Comparison of ENCODE assay signal across 1 cellular context in the genomic region with DNA sequence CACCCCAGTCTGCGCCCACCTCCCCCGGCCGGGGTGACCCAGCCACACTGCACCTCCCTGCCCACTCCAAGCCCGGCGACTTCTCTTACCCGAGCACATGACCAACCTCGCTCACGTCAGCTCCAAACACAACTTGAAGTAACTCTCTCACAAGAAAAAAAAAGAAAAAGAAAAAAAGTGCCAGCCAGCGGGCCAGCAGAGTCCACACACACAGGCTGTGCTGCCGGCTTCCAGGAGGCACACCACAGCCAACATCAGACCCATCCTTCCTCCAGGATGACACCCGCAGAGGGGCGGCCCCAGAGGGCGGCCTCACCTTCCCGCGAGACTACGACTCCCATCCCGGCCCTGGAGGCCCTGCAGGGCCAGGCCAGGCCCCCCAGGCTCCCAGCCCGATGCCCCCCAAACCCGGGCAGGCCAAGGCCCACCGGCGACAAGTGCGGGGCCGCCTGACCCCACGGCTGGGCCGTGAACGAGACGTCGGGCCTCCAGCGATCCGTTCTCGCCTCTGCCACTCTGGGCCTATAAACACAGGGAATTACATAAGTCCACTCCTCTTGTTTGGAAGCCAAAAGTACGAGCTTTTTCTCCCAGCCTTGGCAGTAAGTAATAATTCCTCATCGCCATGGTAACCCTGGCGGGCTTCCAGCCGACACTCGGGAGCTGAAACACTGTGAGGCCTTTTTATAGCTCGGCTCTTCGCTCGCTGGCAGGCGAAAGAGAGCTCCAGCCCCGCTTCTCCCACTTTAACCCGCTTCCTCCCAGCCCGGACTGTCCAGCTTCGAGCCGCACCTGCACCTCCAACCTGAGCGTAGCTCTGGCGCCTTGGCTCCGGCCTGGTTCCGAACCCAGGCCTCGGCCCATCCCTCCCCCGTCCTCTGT.
TF ChIP-seq lines count a peak whose summit lies in the region.

No MANE protein-coding gene starts in this region.

TF ChIP-seq in HepG2, 621 proteins besides CTCF, POLR2A, EP300 and RAD21 (continued from another document and continues in another):
- TF ChIP-seq BRD4 (CRISPR knock-in tag; IDR thresholded peaks at IDR 0.05) (0 out of 2 replicates have a peak, but pooled peaks have one; percentile 56), ZNF547 (CRISPR knock-in tag; IDR thresholded peaks at IDR 0.05) (peak; percentile 78), SRSF1 (optimal IDR thresholded peaks at IDR 0.05; ENCODE audit: low read depth, low read length) (peak; percentile 43), AGO1 (IDR thresholded peaks at IDR 0.05; ENCODE audit: low read depth, low read length, poor library complexity, severe bottlenecking) (peak; percentile 33), ZNF747 (CRISPR knock-in tag; IDR thresholded peaks at IDR 0.05; ENCODE audit: borderline replicate concordance) (0 out of 2 replicates have a peak, but pooled peaks have one; percentile 65), SATB2 (CRISPR knock-in tag; IDR thresholded peaks at IDR 0.05) (0 out of 2 replicates have a peak, but pooled peaks have one; percentile 29), GABPB1 (CRISPR knock-in tag; IDR thresholded peaks at IDR 0.05) (peak; percentile 68), ZNF850 (CRISPR knock-in tag; conservative IDR thresholded peaks at IDR 0.05) (peak; percentile 36; the same call in 1 of the 2 replicates), KDM2A (CRISPR knock-in tag; IDR thresholded peaks at IDR 0.05; ENCODE audit: borderline replicate concordance, low read depth) (peak; percentile 49; the same call in 1 of the 2 replicates), ONECUT2 (CRISPR knock-in tag; IDR thresholded peaks at IDR 0.05) (no peak), FOXO1 (CRISPR knock-in tag; IDR thresholded peaks at IDR 0.05) (peak; percentile 36; the same call in 1 of the 2 replicates), ZNF607 (CRISPR knock-in tag; IDR thresholded peaks at IDR 0.05; ENCODE audit: borderline replicate concordance) (peak; percentile 39; the same call in 1 of the 2 replicates), GATAD2A (CRISPR knock-in tag; IDR thresholded peaks at IDR 0.05) (0 out of 2 replicates have a peak, but pooled peaks have one; percentile 16), ZNF451 (CRISPR knock-in tag; IDR thresholded peaks at IDR 0.05) (0 out of 2 replicates have a peak, but pooled peaks have one; percentile 55), MTA1 (CRISPR knock-in tag; IDR thresholded peaks at IDR 0.05; ENCODE audit: borderline replicate concordance) (peak; percentile 56; the same call in 1 of the 2 replicates), ARNTL (CRISPR knock-in tag; IDR thresholded peaks at IDR 0.05) (peak; percentile 49; the same call in 1 of the 2 replicates), GZF1 (CRISPR knock-in tag; IDR thresholded peaks at IDR 0.05) (no peak), ZSCAN31 (CRISPR knock-in tag; IDR thresholded peaks at IDR 0.05; ENCODE audit: low read depth) (0 out of 2 replicates have a peak, but pooled peaks have one; percentile 67), HOXA3 (CRISPR knock-in tag; IDR thresholded peaks at IDR 0.05) (peak; percentile 49), RFXANK (CRISPR knock-in tag; IDR thresholded peaks at IDR 0.05) (no peak), ZSCAN12 (CRISPR knock-in tag; IDR thresholded peaks at IDR 0.05) (peak; percentile 90; the same call in 1 of the 2 replicates), FOXK2 (IDR thresholded peaks at IDR 0.05) (0 out of 2 replicates have a peak, but pooled peaks have one; percentile 17), MAZ (IDR thresholded peaks at IDR 0.05; ENCODE audit: borderline replicate concordance, low read depth, low read length) (peak; percentile 4; the same call in 1 of the 2 replicates), MAZ (CRISPR knock-in tag; IDR thresholded peaks at IDR 0.05; ENCODE audit: low read depth) (0 out of 2 replicates have a peak, but pooled peaks have one; percentile 56), ZNF232 (CRISPR knock-in tag; IDR thresholded peaks at IDR 0.05; ENCODE audit: borderline replicate concordance) (peak; percentile 82; the same call in 1 of the 2 replicates), FOXK1 (CRISPR knock-in tag; IDR thresholded peaks at IDR 0.05; ENCODE audit: borderline replicate concordance, low read depth) (peak; percentile 82; the same call in 1 of the 2 replicates), PITX1 (CRISPR knock-in tag; IDR thresholded peaks at IDR 0.05) (peak; percentile 64; the same call in 1 of the 2 replicates), ZNF263 (CRISPR knock-in tag; IDR thresholded peaks at IDR 0.05) (peak; percentile 58), ZNF501 (CRISPR knock-in tag; IDR thresholded peaks at IDR 0.05) (peak; percentile 74), SRSF9 (IDR thresholded peaks at IDR 0.05; ENCODE audit: borderline replicate concordance, insufficient read depth, low read depth, low read length, poor library complexity, severe bottlenecking) (no peak), ASH2L (IDR thresholded peaks at IDR 0.05; ENCODE audit: insufficient read length, low read depth, low read length) (peak; percentile 73), ZFY (CRISPR knock-in tag; IDR thresholded peaks at IDR 0.05) (peak; percentile 97), ZNF766 (CRISPR knock-in tag; IDR thresholded peaks at IDR 0.05; ENCODE audit: borderline replicate concordance) (0 out of 2 replicates have a peak, but pooled peaks have one; percentile 59)
- TF ChIP-seq, protein P1, sequence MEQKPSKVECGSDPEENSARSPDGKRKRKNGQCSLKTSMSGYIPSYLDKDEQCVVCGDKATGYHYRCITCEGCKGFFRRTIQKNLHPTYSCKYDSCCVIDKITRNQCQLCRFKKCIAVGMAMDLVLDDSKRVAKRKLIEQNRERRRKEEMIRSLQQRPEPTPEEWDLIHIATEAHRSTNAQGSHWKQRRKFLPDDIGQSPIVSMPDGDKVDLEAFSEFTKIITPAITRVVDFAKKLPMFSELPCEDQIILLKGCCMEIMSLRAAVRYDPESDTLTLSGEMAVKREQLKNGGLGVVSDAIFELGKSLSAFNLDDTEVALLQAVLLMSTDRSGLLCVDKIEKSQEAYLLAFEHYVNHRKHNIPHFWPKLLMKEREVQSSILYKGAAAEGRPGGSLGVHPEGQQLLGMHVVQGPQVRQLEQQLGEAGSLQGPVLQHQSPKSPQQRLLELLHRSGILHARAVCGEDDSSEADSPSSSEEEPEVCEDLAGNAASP (CRISPR knock-in tag; IDR thresholded peaks at IDR 0.05; ENCODE audit: borderline replicate concordance), result no peak
- TF ChIP-seq, protein P2, sequence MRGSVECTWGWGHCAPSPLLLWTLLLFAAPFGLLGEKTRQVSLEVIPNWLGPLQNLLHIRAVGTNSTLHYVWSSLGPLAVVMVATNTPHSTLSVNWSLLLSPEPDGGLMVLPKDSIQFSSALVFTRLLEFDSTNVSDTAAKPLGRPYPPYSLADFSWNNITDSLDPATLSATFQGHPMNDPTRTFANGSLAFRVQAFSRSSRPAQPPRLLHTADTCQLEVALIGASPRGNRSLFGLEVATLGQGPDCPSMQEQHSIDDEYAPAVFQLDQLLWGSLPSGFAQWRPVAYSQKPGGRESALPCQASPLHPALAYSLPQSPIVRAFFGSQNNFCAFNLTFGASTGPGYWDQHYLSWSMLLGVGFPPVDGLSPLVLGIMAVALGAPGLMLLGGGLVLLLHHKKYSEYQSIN (CRISPR knock-in tag; IDR thresholded peaks at IDR 0.05; ENCODE audit: borderline replicate concordance), result no peak
- TF ChIP-seq, protein P3, sequence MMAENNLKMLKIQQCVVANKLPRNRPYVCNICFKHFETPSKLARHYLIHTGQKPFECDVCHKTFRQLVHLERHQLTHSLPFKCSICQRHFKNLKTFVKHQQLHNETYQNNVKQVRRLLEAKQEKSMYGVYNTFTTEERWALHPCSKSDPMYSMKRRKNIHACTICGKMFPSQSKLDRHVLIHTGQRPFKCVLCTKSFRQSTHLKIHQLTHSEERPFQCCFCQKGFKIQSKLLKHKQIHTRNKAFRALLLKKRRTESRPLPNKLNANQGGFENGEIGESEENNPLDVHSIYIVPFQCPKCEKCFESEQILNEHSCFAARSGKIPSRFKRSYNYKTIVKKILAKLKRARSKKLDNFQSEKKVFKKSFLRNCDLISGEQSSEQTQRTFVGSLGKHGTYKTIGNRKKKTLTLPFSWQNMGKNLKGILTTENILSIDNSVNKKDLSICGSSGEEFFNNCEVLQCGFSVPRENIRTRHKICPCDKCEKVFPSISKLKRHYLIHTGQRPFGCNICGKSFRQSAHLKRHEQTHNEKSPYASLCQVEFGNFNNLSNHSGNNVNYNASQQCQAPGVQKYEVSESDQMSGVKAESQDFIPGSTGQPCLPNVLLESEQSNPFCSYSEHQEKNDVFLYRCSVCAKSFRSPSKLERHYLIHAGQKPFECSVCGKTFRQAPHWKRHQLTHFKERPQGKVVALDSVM (CRISPR knock-in tag; IDR thresholded peaks at IDR 0.05), result peak; percentile 68; the same call in 1 of the 2 replicates
- TF ChIP-seq, protein P4, sequence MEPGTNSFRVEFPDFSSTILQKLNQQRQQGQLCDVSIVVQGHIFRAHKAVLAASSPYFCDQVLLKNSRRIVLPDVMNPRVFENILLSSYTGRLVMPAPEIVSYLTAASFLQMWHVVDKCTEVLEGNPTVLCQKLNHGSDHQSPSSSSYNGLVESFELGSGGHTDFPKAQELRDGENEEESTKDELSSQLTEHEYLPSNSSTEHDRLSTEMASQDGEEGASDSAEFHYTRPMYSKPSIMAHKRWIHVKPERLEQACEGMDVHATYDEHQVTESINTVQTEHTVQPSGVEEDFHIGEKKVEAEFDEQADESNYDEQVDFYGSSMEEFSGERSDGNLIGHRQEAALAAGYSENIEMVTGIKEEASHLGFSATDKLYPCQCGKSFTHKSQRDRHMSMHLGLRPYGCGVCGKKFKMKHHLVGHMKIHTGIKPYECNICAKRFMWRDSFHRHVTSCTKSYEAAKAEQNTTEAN (CRISPR knock-in tag; conservative IDR thresholded peaks at IDR 0.05), result peak; percentile 81
- TF ChIP-seq, protein P5, sequence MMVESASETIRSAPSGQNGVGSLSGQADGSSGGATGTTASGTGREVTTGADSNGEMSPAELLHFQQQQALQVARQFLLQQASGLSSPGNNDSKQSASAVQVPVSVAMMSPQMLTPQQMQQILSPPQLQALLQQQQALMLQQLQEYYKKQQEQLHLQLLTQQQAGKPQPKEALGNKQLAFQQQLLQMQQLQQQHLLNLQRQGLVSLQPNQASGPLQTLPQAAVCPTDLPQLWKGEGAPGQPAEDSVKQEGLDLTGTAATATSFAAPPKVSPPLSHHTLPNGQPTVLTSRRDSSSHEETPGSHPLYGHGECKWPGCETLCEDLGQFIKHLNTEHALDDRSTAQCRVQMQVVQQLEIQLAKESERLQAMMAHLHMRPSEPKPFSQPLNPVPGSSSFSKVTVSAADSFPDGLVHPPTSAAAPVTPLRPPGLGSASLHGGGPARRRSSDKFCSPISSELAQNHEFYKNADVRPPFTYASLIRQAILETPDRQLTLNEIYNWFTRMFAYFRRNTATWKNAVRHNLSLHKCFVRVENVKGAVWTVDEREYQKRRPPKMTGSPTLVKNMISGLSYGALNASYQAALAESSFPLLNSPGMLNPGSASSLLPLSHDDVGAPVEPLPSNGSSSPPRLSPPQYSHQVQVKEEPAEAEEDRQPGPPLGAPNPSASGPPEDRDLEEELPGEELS (CRISPR knock-in tag; IDR thresholded peaks at IDR 0.05), result peak; percentile 34
- TF ChIP-seq, protein P6, sequence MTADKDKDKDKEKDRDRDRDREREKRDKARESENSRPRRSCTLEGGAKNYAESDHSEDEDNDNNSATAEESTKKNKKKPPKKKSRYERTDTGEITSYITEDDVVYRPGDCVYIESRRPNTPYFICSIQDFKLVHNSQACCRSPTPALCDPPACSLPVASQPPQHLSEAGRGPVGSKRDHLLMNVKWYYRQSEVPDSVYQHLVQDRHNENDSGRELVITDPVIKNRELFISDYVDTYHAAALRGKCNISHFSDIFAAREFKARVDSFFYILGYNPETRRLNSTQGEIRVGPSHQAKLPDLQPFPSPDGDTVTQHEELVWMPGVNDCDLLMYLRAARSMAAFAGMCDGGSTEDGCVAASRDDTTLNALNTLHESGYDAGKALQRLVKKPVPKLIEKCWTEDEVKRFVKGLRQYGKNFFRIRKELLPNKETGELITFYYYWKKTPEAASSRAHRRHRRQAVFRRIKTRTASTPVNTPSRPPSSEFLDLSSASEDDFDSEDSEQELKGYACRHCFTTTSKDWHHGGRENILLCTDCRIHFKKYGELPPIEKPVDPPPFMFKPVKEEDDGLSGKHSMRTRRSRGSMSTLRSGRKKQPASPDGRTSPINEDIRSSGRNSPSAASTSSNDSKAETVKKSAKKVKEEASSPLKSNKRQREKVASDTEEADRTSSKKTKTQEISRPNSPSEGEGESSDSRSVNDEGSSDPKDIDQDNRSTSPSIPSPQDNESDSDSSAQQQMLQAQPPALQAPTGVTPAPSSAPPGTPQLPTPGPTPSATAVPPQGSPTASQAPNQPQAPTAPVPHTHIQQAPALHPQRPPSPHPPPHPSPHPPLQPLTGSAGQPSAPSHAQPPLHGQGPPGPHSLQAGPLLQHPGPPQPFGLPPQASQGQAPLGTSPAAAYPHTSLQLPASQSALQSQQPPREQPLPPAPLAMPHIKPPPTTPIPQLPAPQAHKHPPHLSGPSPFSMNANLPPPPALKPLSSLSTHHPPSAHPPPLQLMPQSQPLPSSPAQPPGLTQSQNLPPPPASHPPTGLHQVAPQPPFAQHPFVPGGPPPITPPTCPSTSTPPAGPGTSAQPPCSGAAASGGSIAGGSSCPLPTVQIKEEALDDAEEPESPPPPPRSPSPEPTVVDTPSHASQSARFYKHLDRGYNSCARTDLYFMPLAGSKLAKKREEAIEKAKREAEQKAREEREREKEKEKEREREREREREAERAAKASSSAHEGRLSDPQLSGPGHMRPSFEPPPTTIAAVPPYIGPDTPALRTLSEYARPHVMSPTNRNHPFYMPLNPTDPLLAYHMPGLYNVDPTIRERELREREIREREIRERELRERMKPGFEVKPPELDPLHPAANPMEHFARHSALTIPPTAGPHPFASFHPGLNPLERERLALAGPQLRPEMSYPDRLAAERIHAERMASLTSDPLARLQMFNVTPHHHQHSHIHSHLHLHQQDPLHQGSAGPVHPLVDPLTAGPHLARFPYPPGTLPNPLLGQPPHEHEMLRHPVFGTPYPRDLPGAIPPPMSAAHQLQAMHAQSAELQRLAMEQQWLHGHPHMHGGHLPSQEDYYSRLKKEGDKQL (CRISPR knock-in tag; IDR thresholded peaks at IDR 0.05; ENCODE audit: low read depth), result no peak
- TF ChIP-seq, protein P7, sequence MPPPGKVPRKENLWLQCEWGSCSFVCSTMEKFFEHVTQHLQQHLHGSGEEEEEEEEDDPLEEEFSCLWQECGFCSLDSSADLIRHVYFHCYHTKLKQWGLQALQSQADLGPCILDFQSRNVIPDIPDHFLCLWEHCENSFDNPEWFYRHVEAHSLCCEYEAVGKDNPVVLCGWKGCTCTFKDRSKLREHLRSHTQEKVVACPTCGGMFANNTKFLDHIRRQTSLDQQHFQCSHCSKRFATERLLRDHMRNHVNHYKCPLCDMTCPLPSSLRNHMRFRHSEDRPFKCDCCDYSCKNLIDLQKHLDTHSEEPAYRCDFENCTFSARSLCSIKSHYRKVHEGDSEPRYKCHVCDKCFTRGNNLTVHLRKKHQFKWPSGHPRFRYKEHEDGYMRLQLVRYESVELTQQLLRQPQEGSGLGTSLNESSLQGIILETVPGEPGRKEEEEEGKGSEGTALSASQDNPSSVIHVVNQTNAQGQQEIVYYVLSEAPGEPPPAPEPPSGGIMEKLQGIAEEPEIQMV (CRISPR knock-in tag; IDR thresholded peaks at IDR 0.05; ENCODE audit: low read depth), result peak; percentile 26; the same call in 1 of the 2 replicates
